ENCODE assay signal across 2 cellular contexts in genomic region chr12:93078577-93078976, GRCh38.
TF ChIP-seq lines count a peak whose summit lies in the region.

No MANE protein-coding gene starts in this region.

TF ChIP-seq in HepG2, 621 proteins besides CTCF, POLR2A, EP300 and RAD21:
- TF ChIP-seq GZF1 (CRISPR knock-in tag; IDR thresholded peaks at IDR 0.05), result no peak
- peak; percentile 43; the same call in 1 of the 2 replicates for TF ChIP-seq NFE2L2 (IDR thresholded peaks at IDR 0.05; ENCODE audit: low read length)
- no peak for TF ChIP-seq ZNF558 (CRISPR knock-in tag; IDR thresholded peaks at IDR 0.05; ENCODE audit: borderline replicate concordance)
- no peak for TF ChIP-seq ZBTB8A (CRISPR knock-in tag; IDR thresholded peaks at IDR 0.05; ENCODE audit: borderline replicate concordance, low read depth)
TF ChIP-seq in HepG2: peak in this region for 1.

TF ChIP-seq in H1, 55 proteins besides CTCF, POLR2A, EP300 and RAD21:
- TF ChIP-seq SAP30 (IDR thresholded peaks at IDR 0.05; ENCODE audit: insufficient read depth, insufficient replicate concordance, low read length) (no peak), TEAD4 (IDR thresholded peaks at IDR 0.05; ENCODE audit: low read depth, low read length) (no peak), HDAC6 (IDR thresholded peaks at IDR 0.05; ENCODE audit: low read depth, low read length) (no peak), KDM4A (IDR thresholded peaks at IDR 0.05; ENCODE audit: low read depth, low read length, severe bottlenecking) (no peak), KDM1A (IDR thresholded peaks at IDR 0.05; ENCODE audit: borderline replicate concordance, low read length) (no peak), RFX5 (IDR thresholded peaks at IDR 0.05; ENCODE audit: borderline replicate concordance, low read depth, low read length) (no peak), CREB1 (IDR thresholded peaks at IDR 0.05) (no peak), BRCA1 (IDR thresholded peaks at IDR 0.05; ENCODE audit: low read depth, low read length) (no peak), CBX8 (IDR thresholded peaks at IDR 0.05; ENCODE audit: borderline replicate concordance, low read depth, low read length) (no peak), NRF1 (IDR thresholded peaks at IDR 0.05; ENCODE audit: low read depth, low read length) (no peak), CHD7 (IDR thresholded peaks at IDR 0.05; ENCODE audit: insufficient replicate concordance, low read length) (no peak), SIRT6 (IDR thresholded peaks at IDR 0.05; ENCODE audit: low read length) (no peak), JUND (IDR thresholded peaks at IDR 0.05; ENCODE audit: low read length) (no peak)
TF ChIP-seq in H1: peak in this region for 0.
